Comparison of ENCODE assay signal across 1 cellular context in the genomic region with DNA sequence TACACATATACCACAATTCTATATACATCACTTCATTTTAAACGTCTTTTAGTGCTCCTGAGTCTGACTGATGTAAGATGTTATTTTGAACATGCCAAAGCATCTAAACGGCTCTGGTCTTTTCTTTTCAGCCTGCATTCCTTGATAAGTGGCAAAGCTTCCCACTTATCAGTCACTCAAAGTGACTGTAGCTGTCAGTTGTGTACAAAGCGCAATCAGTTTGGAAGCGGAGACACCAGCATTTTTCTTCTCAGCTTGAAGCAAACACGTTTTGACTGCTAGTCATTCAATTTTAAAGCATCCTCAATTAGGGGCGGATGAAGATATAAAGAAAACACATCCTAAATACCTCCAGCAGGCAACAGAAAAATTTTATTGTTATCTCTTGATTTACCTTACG.
TF ChIP-seq lines count a peak whose summit lies in the region.

No MANE protein-coding gene starts in this region.

TF ChIP-seq in K562, 482 proteins besides CTCF, POLR2A, EP300 and RAD21 (continued from another document and continues in another):
- TF ChIP-seq, protein P1, sequence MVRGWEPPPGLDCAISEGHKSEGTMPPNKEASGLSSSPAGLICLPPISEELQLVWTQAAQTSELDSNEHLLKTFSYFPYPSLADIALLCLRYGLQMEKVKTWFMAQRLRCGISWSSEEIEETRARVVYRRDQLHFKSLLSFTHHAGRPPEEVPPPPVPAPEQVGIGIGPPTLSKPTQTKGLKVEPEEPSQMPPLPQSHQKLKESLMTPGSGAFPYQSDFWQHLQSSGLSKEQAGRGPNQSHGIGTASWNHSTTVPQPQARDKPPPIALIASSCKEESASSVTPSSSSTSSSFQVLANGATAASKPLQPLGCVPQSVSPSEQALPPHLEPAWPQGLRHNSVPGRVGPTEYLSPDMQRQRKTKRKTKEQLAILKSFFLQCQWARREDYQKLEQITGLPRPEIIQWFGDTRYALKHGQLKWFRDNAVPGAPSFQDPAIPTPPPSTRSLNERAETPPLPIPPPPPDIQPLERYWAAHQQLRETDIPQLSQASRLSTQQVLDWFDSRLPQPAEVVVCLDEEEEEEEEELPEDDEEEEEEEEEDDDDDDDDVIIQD (CRISPR knock-in tag; IDR thresholded peaks at IDR 0.05): no peak
- TF ChIP-seq ILK (tag; IDR thresholded peaks at IDR 0.05; ENCODE audit: borderline replicate concordance, low read depth): no peak
- no peak for TF ChIP-seq SREBF2 (CRISPR knock-in tag; IDR thresholded peaks at IDR 0.05)
- TF ChIP-seq, protein P2, sequence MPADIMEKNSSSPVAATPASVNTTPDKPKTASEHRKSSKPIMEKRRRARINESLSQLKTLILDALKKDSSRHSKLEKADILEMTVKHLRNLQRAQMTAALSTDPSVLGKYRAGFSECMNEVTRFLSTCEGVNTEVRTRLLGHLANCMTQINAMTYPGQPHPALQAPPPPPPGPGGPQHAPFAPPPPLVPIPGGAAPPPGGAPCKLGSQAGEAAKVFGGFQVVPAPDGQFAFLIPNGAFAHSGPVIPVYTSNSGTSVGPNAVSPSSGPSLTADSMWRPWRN (IDR thresholded peaks at IDR 0.05; ENCODE audit: low read depth): no peak
- TF ChIP-seq, protein P3, sequence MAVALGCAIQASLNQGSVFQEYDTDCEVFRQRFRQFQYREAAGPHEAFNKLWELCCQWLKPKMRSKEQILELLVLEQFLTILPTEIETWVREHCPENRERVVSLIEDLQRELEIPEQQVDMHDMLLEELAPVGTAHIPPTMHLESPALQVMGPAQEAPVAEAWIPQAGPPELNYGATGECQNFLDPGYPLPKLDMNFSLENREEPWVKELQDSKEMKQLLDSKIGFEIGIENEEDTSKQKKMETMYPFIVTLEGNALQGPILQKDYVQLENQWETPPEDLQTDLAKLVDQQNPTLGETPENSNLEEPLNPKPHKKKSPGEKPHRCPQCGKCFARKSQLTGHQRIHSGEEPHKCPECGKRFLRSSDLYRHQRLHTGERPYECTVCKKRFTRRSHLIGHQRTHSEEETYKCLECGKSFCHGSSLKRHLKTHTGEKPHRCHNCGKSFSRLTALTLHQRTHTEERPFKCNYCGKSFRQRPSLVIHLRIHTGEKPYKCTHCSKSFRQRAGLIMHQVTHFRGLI (CRISPR knock-in tag; IDR thresholded peaks at IDR 0.05): no peak
- TF ChIP-seq ZNF75A (CRISPR knock-in tag; IDR thresholded peaks at IDR 0.05): no peak
- TF ChIP-seq ZNF785 (CRISPR knock-in tag; IDR thresholded peaks at IDR 0.05): no peak
- no peak for TF ChIP-seq FOS (IDR thresholded peaks at IDR 0.05; ENCODE audit: extremely low read depth, insufficient read length)
- TF ChIP-seq KLF16 (IDR thresholded peaks at IDR 0.05): peak; percentile 51; the same call in 1 of the 2 replicates
- TF ChIP-seq CEBPB (tag; IDR thresholded peaks at IDR 0.05): no peak; the same call in 1 of the 2 replicates
- TF ChIP-seq, protein P4, sequence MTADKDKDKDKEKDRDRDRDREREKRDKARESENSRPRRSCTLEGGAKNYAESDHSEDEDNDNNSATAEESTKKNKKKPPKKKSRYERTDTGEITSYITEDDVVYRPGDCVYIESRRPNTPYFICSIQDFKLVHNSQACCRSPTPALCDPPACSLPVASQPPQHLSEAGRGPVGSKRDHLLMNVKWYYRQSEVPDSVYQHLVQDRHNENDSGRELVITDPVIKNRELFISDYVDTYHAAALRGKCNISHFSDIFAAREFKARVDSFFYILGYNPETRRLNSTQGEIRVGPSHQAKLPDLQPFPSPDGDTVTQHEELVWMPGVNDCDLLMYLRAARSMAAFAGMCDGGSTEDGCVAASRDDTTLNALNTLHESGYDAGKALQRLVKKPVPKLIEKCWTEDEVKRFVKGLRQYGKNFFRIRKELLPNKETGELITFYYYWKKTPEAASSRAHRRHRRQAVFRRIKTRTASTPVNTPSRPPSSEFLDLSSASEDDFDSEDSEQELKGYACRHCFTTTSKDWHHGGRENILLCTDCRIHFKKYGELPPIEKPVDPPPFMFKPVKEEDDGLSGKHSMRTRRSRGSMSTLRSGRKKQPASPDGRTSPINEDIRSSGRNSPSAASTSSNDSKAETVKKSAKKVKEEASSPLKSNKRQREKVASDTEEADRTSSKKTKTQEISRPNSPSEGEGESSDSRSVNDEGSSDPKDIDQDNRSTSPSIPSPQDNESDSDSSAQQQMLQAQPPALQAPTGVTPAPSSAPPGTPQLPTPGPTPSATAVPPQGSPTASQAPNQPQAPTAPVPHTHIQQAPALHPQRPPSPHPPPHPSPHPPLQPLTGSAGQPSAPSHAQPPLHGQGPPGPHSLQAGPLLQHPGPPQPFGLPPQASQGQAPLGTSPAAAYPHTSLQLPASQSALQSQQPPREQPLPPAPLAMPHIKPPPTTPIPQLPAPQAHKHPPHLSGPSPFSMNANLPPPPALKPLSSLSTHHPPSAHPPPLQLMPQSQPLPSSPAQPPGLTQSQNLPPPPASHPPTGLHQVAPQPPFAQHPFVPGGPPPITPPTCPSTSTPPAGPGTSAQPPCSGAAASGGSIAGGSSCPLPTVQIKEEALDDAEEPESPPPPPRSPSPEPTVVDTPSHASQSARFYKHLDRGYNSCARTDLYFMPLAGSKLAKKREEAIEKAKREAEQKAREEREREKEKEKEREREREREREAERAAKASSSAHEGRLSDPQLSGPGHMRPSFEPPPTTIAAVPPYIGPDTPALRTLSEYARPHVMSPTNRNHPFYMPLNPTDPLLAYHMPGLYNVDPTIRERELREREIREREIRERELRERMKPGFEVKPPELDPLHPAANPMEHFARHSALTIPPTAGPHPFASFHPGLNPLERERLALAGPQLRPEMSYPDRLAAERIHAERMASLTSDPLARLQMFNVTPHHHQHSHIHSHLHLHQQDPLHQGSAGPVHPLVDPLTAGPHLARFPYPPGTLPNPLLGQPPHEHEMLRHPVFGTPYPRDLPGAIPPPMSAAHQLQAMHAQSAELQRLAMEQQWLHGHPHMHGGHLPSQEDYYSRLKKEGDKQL (CRISPR knock-in tag; IDR thresholded peaks at IDR 0.05; ENCODE audit: borderline replicate concordance): no peak
- TF ChIP-seq, protein P5, sequence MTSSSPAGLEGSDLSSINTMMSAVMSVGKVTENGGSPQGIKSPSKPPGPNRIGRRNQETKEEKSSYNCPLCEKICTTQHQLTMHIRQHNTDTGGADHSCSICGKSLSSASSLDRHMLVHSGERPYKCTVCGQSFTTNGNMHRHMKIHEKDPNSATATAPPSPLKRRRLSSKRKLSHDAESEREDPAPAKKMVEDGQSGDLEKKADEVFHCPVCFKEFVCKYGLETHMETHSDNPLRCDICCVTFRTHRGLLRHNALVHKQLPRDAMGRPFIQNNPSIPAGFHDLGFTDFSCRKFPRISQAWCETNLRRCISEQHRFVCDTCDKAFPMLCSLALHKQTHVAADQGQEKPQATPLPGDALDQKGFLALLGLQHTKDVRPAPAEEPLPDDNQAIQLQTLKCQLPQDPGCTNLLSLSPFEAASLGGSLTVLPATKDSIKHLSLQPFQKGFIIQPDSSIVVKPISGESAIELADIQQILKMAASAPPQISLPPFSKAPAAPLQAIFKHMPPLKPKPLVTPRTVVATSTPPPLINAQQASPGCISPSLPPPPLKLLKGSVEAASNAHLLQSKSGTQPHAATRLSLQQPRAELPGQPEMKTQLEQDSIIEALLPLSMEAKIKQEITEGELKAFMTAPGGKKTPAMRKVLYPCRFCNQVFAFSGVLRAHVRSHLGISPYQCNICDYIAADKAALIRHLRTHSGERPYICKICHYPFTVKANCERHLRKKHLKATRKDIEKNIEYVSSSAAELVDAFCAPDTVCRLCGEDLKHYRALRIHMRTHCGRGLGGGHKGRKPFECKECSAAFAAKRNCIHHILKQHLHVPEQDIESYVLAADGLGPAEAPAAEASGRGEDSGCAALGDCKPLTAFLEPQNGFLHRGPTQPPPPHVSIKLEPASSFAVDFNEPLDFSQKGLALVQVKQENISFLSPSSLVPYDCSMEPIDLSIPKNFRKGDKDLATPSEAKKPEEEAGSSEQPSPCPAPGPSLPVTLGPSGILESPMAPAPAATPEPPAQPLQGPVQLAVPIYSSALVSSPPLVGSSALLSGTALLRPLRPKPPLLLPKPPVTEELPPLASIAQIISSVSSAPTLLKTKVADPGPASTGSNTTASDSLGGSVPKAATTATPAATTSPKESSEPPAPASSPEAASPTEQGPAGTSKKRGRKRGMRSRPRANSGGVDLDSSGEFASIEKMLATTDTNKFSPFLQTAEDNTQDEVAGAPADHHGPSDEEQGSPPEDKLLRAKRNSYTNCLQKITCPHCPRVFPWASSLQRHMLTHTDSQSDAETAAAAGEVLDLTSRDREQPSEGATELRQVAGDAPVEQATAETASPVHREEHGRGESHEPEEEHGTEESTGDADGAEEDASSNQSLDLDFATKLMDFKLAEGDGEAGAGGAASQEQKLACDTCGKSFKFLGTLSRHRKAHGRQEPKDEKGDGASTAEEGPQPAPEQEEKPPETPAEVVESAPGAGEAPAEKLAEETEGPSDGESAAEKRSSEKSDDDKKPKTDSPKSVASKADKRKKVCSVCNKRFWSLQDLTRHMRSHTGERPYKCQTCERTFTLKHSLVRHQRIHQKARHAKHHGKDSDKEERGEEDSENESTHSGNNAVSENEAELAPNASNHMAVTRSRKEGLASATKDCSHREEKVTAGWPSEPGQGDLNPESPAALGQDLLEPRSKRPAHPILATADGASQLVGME (CRISPR knock-in tag; IDR thresholded peaks at IDR 0.05): no peak
- TF ChIP-seq HDAC1 (IDR thresholded peaks at IDR 0.05): peak in 1 of 2 experiments; percentile 59; a peak in 1 of 4 replicates
- no peak for TF ChIP-seq ZNF239 (CRISPR knock-in tag; IDR thresholded peaks at IDR 0.05)
- no peak for TF ChIP-seq ZNF444 (CRISPR knock-in tag; IDR thresholded peaks at IDR 0.05)
- no peak for TF ChIP-seq HNRNPUL1 (IDR thresholded peaks at IDR 0.05; ENCODE audit: low read length)
- TF ChIP-seq SMAD3 (CRISPR knock-in tag; conservative IDR thresholded peaks at IDR 0.05): no peak
- no peak for TF ChIP-seq ZNF780A (CRISPR knock-in tag; IDR thresholded peaks at IDR 0.05)
- TF ChIP-seq TCFL5 (CRISPR knock-in tag; conservative IDR thresholded peaks at IDR 0.05): no peak
- TF ChIP-seq CSDE1 (IDR thresholded peaks at IDR 0.05): no peak
- TF ChIP-seq MAFG (tag; conservative IDR thresholded peaks at IDR 0.05): no peak
- no peak for TF ChIP-seq CAMTA2 (CRISPR knock-in tag; conservative IDR thresholded peaks at IDR 0.05)
- peak; percentile 89 for TF ChIP-seq TEAD4 (IDR thresholded peaks at IDR 0.05; ENCODE audit: low read length)
- no peak for TF ChIP-seq TEAD4 (CRISPR knock-in tag; IDR thresholded peaks at IDR 0.05; ENCODE audit: borderline replicate concordance)
- no peak for TF ChIP-seq CHD1 (IDR thresholded peaks at IDR 0.05; ENCODE audit: low read length)
- TF ChIP-seq SAFB (IDR thresholded peaks at IDR 0.05; ENCODE audit: borderline replicate concordance, low read depth, low read length): no peak
- TF ChIP-seq, protein P6, sequence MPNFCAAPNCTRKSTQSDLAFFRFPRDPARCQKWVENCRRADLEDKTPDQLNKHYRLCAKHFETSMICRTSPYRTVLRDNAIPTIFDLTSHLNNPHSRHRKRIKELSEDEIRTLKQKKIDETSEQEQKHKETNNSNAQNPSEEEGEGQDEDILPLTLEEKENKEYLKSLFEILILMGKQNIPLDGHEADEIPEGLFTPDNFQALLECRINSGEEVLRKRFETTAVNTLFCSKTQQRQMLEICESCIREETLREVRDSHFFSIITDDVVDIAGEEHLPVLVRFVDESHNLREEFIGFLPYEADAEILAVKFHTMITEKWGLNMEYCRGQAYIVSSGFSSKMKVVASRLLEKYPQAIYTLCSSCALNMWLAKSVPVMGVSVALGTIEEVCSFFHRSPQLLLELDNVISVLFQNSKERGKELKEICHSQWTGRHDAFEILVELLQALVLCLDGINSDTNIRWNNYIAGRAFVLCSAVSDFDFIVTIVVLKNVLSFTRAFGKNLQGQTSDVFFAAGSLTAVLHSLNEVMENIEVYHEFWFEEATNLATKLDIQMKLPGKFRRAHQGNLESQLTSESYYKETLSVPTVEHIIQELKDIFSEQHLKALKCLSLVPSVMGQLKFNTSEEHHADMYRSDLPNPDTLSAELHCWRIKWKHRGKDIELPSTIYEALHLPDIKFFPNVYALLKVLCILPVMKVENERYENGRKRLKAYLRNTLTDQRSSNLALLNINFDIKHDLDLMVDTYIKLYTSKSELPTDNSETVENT (CRISPR knock-in tag; IDR thresholded peaks at IDR 0.05): no peak
- TF ChIP-seq FOXK2 (conservative IDR thresholded peaks at IDR 0.05 in 1 of 2, IDR thresholded peaks at IDR 0.05 in 1 of 2; ENCODE audit: low read depth in 2 of 2): peak; percentile 66 to 69; a peak in 3 of 4 replicates
- TF ChIP-seq TRIM28 (IDR thresholded peaks at IDR 0.05): no peak
- TF ChIP-seq, protein P7, sequence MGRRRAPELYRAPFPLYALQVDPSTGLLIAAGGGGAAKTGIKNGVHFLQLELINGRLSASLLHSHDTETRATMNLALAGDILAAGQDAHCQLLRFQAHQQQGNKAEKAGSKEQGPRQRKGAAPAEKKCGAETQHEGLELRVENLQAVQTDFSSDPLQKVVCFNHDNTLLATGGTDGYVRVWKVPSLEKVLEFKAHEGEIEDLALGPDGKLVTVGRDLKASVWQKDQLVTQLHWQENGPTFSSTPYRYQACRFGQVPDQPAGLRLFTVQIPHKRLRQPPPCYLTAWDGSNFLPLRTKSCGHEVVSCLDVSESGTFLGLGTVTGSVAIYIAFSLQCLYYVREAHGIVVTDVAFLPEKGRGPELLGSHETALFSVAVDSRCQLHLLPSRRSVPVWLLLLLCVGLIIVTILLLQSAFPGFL (CRISPR knock-in tag; IDR thresholded peaks at IDR 0.05): no peak
- no peak for TF ChIP-seq NR2C1 (IDR thresholded peaks at IDR 0.05)
- TF ChIP-seq NR2C1 (tag; IDR thresholded peaks at IDR 0.05): no peak
- no peak for TF ChIP-seq ZNF561 (CRISPR knock-in tag; conservative IDR thresholded peaks at IDR 0.05)
- TF ChIP-seq FOXJ3 (CRISPR knock-in tag; IDR thresholded peaks at IDR 0.05): no peak
- TF ChIP-seq, protein P8, sequence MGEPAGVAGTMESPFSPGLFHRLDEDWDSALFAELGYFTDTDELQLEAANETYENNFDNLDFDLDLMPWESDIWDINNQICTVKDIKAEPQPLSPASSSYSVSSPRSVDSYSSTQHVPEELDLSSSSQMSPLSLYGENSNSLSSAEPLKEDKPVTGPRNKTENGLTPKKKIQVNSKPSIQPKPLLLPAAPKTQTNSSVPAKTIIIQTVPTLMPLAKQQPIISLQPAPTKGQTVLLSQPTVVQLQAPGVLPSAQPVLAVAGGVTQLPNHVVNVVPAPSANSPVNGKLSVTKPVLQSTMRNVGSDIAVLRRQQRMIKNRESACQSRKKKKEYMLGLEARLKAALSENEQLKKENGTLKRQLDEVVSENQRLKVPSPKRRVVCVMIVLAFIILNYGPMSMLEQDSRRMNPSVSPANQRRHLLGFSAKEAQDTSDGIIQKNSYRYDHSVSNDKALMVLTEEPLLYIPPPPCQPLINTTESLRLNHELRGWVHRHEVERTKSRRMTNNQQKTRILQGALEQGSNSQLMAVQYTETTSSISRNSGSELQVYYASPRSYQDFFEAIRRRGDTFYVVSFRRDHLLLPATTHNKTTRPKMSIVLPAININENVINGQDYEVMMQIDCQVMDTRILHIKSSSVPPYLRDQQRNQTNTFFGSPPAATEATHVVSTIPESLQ (CRISPR knock-in tag; IDR thresholded peaks at IDR 0.05): no peak
- no peak for TF ChIP-seq ZNF431 (CRISPR knock-in tag; IDR thresholded peaks at IDR 0.05)
- TF ChIP-seq HSF4 (CRISPR knock-in tag; IDR thresholded peaks at IDR 0.05; ENCODE audit: borderline replicate concordance): no peak
- TF ChIP-seq BRD9 (IDR thresholded peaks at IDR 0.05; ENCODE audit: low read depth, partially characterized antibody): peak; percentile 43
- TF ChIP-seq ZNF3 (CRISPR knock-in tag; IDR thresholded peaks at IDR 0.05): no peak
- TF ChIP-seq MYNN (IDR thresholded peaks at IDR 0.05): no peak
- TF ChIP-seq MYNN (CRISPR knock-in tag; IDR thresholded peaks at IDR 0.05): no peak
- peak; percentile 92 for TF ChIP-seq TCF3 (CRISPR knock-in tag; IDR thresholded peaks at IDR 0.05)
